20 cellular contexts compared by ENCODE assay signal in the genomic region with DNA sequence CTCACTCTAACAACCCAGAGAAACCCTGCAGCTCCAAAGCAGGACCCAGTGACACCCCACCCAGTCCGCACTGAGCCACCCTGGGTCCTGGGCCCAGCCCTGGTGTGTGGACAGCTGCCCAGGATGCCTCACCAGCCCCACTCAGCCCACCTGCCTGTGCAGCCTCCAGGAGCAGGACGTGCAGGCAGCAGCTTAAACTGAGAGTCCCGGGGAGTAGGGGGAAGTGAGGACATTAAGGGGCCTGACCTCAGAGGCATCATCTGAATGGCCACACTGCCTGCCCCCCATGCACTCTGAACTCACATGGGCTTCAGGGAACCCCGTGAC.
"Had no signal": no experiment of that assay in that cellular context is flagged by ENCODE, and none has a peak within 500 bp of the region (broad histone marks: within the 10 kb centered on the region; RNA-seq: fewer than 3 reads in every experiment).

No MANE protein-coding gene starts in this region.

- H3K9me3 ChIP-seq: colonic mucosa, left ventricle myocardium inferior, lower lobe of right lung, ovary, thoracic aorta, transverse colon had no signal

- DNase-seq: caudate nucleus; colonic mucosa; dermis blood vessel endothelial cell; effector CD4-positive, alpha-beta T cell; erythroblast; kidney; left cardiac atrium; left ventricle myocardium inferior; lower lobe of right lung; mesenchymal stem cell; midbrain; nephron progenitor cell; ovary; right cardiac atrium; small intestine; stimulated activated CD4-positive, alpha-beta T cell treated with anti-CD3 and anti-CD28 coated beads, Interleukin-12 subunit alpha, Interleukin-12 subunit beta, amount 100 ng/mL, for 4 hours; transverse colon had no signal

- H3K4me3 Mint-ChIP-seq: endodermal cell; nephron progenitor cell; stimulated activated naive CD8-positive, alpha-beta T cell treated with anti-CD3 and anti-CD28 coated beads, Interleukin-15, Interleukin-2, amounts not matched to agents 100 ng/mL and 50 ng/mL, for 24 hours had no signal

- H3K4me1 ChIP-seq: colonic mucosa, left ventricle myocardium inferior, lower lobe of right lung, transverse colon had no signal

- H3K27ac ChIP-seq: colonic mucosa, left ventricle myocardium inferior, lower lobe of right lung, ovary, thoracic aorta, transverse colon had no signal

- H3K4me3 ChIP-seq: colonic mucosa, left ventricle myocardium inferior, lower lobe of right lung, ovary, thoracic aorta, transverse colon had no signal

- H3K36me3 ChIP-seq: colonic mucosa, left ventricle myocardium inferior, lower lobe of right lung, ovary, thoracic aorta, transverse colon had no signal

- H3K27me3 ChIP-seq: colonic mucosa, ovary had no signal

- H3K27ac Mint-ChIP-seq: stimulated activated naive CD8-positive, alpha-beta T cell treated with anti-CD3 and anti-CD28 coated beads, Interleukin-15, Interleukin-2, amounts not matched to agents 100 ng/mL and 50 ng/mL, for 24 hours had no signal

- H3K9me3 Mint-ChIP-seq: endodermal cell; nephron progenitor cell; stimulated activated naive CD8-positive, alpha-beta T cell treated with anti-CD3 and anti-CD28 coated beads, Interleukin-15, Interleukin-2, amounts not matched to agents 100 ng/mL and 50 ng/mL, for 24 hours had no signal
